In the genomic region with DNA sequence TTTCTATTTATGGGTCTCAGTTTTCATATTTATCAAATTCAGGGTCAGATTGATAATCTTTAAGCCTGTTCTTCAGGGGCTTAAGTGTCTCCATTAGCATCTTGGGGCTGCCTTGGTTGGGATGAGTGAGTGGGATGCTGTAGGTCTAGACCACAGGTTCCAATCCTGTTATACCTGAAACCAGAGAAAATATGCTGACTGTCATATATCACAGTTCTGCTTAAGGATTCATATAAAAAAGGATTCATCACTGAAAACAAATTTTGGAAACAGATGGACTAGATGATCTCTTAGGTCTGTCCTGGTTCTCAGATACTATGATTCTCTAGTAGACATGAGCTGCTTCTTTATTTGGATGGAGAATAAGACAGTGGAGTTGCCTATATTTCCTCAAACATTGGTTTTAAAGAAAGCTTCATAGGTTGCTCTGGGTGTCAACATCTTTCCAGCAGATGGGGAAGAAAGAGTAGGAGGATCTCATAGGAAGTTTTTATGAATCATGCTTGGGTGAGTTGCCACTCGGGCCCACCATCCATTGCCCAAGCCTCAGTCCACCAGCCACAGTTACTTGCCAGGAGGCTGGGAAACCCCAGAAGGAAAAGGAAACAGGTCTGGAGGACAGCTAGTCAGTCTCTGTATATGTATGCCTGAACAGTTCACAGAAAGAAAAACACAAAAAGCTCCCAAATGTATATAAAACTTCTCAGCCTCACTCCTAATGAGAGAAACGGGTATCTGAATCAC, we compare ENCODE assay signal across 8 cellular contexts. TPM values are rescaled to one million over a fixed set of nuclear protein-coding genes. Genes with fewer than 3 reads are reported as not detected.
A peak's percentile ranks its signal among the peaks of the same experiment; 100 is the strongest.
DNase-seq lines count a peak whose midpoint lies in the region; ATAC-seq and TF ChIP-seq lines count a peak whose summit lies in the region.

No MANE protein-coding gene starts in this region.

- ATAC-seq in lung (ENCODE audit: insufficient read depth, low FRiP score): peak; percentile 12
- ATAC-seq in GM18870 (IDR thresholded peaks at IDR 0.05; ENCODE audit: unreplicated experiment): no peak
- no peak for ATAC-seq in GM21737 (IDR thresholded peaks at IDR 0.05; ENCODE audit: unreplicated experiment)
- ATAC-seq in CD4-positive, alpha-beta T cell (ENCODE audit: poor library complexity): no peak

- H3K9ac ChIP-seq in Karpas-422 (ENCODE audit: low read length): no peak overlapping the region

- TF ChIP-seq CTCF in CD14-positive monocyte (IDR thresholded peaks at IDR 0.05) (no peak), ascending aorta (IDR thresholded peaks at IDR 0.05) (no peak), lung (IDR thresholded peaks at IDR 0.05; ENCODE audit: control extremely low read depth, extremely low read depth) (no peak), nephron progenitor cell (IDR thresholded peaks at IDR 0.05) (no peak)
- no peak for TF ChIP-seq CTCF in CD4-positive, alpha-beta T cell (IDR thresholded peaks at IDR 0.05)

- WGBS in lung, 2 donors: 52 to 56% methylated on average over 2 of the region's 2 CpGs

- H3K27me3 Mint-ChIP-seq in CD14-positive monocyte (ENCODE audit: low read depth in 3 of 3): peaks cover 0 to 1% (median 0%) of the 10 kb centered on the region in 3 donors
- no peaks in the 10 kb centered on the region for H3K27me3 Mint-ChIP-seq in nephron progenitor cell (ENCODE audit: low read depth, poor library complexity)
- H3K27me3 Mint-ChIP-seq in CD4-positive, alpha-beta T cell: no peaks in the 10 kb centered on the region

- CTCF ChIA-PET in CD4-positive, alpha-beta T cell (lab: Charles Lee): interaction anchor here (1.2 kb wide), 1 partner anchor 199 kb away, joined by 5 read pairs; a partner anchor contains a TSS

- H3K27ac Mint-ChIP-seq in CD14-positive monocyte: peak overlapping the region; percentile 90 to 96 (median 94)
- H3K27ac Mint-ChIP-seq in nephron progenitor cell: no peak overlapping the region
- no peak overlapping the region for H3K27ac Mint-ChIP-seq in CD4-positive, alpha-beta T cell

- DNase-seq in CD14-positive monocyte (ENCODE audit: low spot score): peak; percentile 64
- peak; percentile 11 for DNase-seq in Karpas-422
- no peak for DNase-seq in ascending aorta (ENCODE audit: low spot score in 2 of 2)
- no peak for DNase-seq in lung (ENCODE audit: low spot score)
- no peak for DNase-seq in nephron progenitor cell
- DNase-seq in CD4-positive, alpha-beta T cell: no peak

- no peaks in the 10 kb centered on the region for H3K27me3 ChIP-seq in Karpas-422 (ENCODE audit: low read length)
- no peaks in the 10 kb centered on the region for H3K27me3 ChIP-seq in ascending aorta
- H3K27me3 ChIP-seq in lung (ENCODE audit: control insufficient read depth, insufficient read depth): no peaks in the 10 kb centered on the region
- no peaks in the 10 kb centered on the region for H3K27me3 ChIP-seq in CD4-positive, alpha-beta T cell (ENCODE audit: control insufficient read depth, insufficient read depth, low read length)

- H3K4me2 ChIP-seq in Karpas-422 (ENCODE audit: low read depth, low read length, poor library complexity, severe bottlenecking): no peak overlapping the region

- POLR2A ChIA-PET in CD4-positive, alpha-beta T cell (lab: Charles Lee): interaction anchor here (1.2 kb wide), 1 partner anchor 199 kb away, joined by 4 read pairs; a partner anchor contains a TSS

- H3K4me1 ChIP-seq in Karpas-422 (ENCODE audit: low read length) (peaks cover 4% of the 10 kb centered on the region; the same call in 1 of the 2 replicates), ascending aorta (peaks cover 0 to 10% of the 10 kb centered on the region in 2 donors), lung (ENCODE audit: control insufficient read depth in 2 of 2, insufficient read depth in 2 of 2, low read length in 2 of 2) (peaks cover 0 to 2% of the 10 kb centered on the region in 2 donors)

- H3K9me2 ChIP-seq in Karpas-422 (replicated peaks; ENCODE audit: insufficient read depth, low read length): no peaks in the 10 kb centered on the region

- no peaks in the 10 kb centered on the region for H3K79me2 ChIP-seq in Karpas-422 (ENCODE audit: low read length)

- H3K4me3 Mint-ChIP-seq in CD14-positive monocyte (no peak overlapping the region), nephron progenitor cell (no peak overlapping the region)
- H3K4me3 Mint-ChIP-seq in CD4-positive, alpha-beta T cell: no peak overlapping the region

- H3K27ac ChIP-seq in Karpas-422 (ENCODE audit: low read length): no peak overlapping the region
- H3K27ac ChIP-seq in ascending aorta: peak overlapping the region; percentile 60 to 73
- no peak overlapping the region for H3K27ac ChIP-seq in lung (ENCODE audit: low read depth in 1 of 2, low read length in 1 of 2)
- no peak overlapping the region for H3K27ac ChIP-seq in CD4-positive, alpha-beta T cell (ENCODE audit: low read depth, low read length)

- H2AFZ ChIP-seq in Karpas-422 (ENCODE audit: low read length): no peak overlapping the region

- no peaks in the 10 kb centered on the region for H4K20me1 ChIP-seq in Karpas-422 (ENCODE audit: insufficient read depth, low read depth, low read length)

- H3K9me3 ChIP-seq in Karpas-422 (ENCODE audit: low read length) (no peaks in the 10 kb centered on the region), ascending aorta (no peaks in the 10 kb centered on the region), lung (ENCODE audit: control insufficient read depth in 2 of 2, insufficient read depth in 1 of 2, low read length in 1 of 2) (no peaks in the 10 kb centered on the region)
- H3K9me3 ChIP-seq in CD4-positive, alpha-beta T cell (ENCODE audit: control insufficient read depth, low read length): no peaks in the 10 kb centered on the region

- H3K9me3 Mint-ChIP-seq in CD14-positive monocyte (peaks cover 0 to 6% (median 0%) of the 10 kb centered on the region in 7 donors), nephron progenitor cell (peaks cover 6% of the 10 kb centered on the region)
- no peaks in the 10 kb centered on the region for H3K9me3 Mint-ChIP-seq in CD4-positive, alpha-beta T cell

- H3K36me3 ChIP-seq in Karpas-422 (ENCODE audit: insufficient read depth, low read length) (no peaks in the 10 kb centered on the region), ascending aorta (peaks cover 39 to 67% of the 10 kb centered on the region in 2 donors), lung (ENCODE audit: control insufficient read depth in 2 of 2, insufficient read depth in 2 of 2, low read length in 2 of 2) (peaks cover 14 to 22% of the 10 kb centered on the region in 2 donors)

- H3K36me3 Mint-ChIP-seq in CD14-positive monocyte (peaks cover 85% of the 10 kb centered on the region in 2 donors), nephron progenitor cell (ENCODE audit: low read depth) (no peaks in the 10 kb centered on the region)
- H3K36me3 Mint-ChIP-seq in CD4-positive, alpha-beta T cell (ENCODE audit: low read depth): peaks cover 81% of the 10 kb centered on the region

- H3K4me3 ChIP-seq in Karpas-422 (ENCODE audit: low read length) (no peak overlapping the region), ascending aorta (no peak overlapping the region), lung (no peak overlapping the region)

- H3K4me1 Mint-ChIP-seq in CD14-positive monocyte (peaks cover 24% of the 10 kb centered on the region), nephron progenitor cell (no peaks in the 10 kb centered on the region)
- H3K4me1 Mint-ChIP-seq in CD4-positive, alpha-beta T cell (ENCODE audit: low read depth): peaks cover 13% of the 10 kb centered on the region

- intact Hi-C loops in CD14-positive monocyte (cut with micrococcal nuclease): loop anchor here in 1 of 2 donors (5.0 kb wide), 1 partner anchor 199 kb away; a partner anchor contains a TSS
- intact Hi-C loops in ascending aorta (cut with DNase I): no loop called here
- intact Hi-C loops in CD4-positive, alpha-beta T cell (cut with DNase I, micrococcal nuclease): no loop called here

RNA-seq across cellular contexts. Expression of a gene that starts 42.9 kb away (rescaled TPM):
- polyA plus RNA-seq in CD14-positive monocyte (1 to 10 TPM; 1.2 to 1.6 TPM), lung (1 to 10 TPM; 8.4 to 9.6 TPM)
- not detected in 2 replicates for total RNA-seq in Karpas-422 (2014; rRNA removed; shearing (Covaris generic); ENCODE audit: low replicate concordance)
- total RNA-seq in ascending aorta (not detected), lung (10 to 100 TPM; 15.0 to 23.4 TPM)
- under 1 TPM; 0.45 to 0.49 TPM for total RNA-seq in CD4-positive, alpha-beta T cell

Comparison
In these comparisons a context has a peak if more than half of its experiments do, and no peak if none do; other contexts are left out.
1. DNase-seq: peak in CD14-positive monocyte (single experiment) and Karpas-422 (single experiment); none in ascending aorta (0 of 2), lung (single experiment), nephron progenitor cell (single experiment) and CD4-positive, alpha-beta T cell (0 of 10).
2. H3K27ac Mint-ChIP-seq: peak in CD14-positive monocyte (7 of 7); none in nephron progenitor cell (single experiment) and CD4-positive, alpha-beta T cell (single experiment).
3. H3K27ac ChIP-seq: peak in ascending aorta (2 of 2); none in Karpas-422 (single experiment), lung (0 of 2) and CD4-positive, alpha-beta T cell (single experiment).
4. RNA of a gene that starts 42.9 kb away (total RNA-seq): 15.0 to 23.4 TPM in lung; 0.45 to 0.49 TPM in CD4-positive, alpha-beta T cell, not detected in ascending aorta (single experiment) and not detected in Karpas-422; every median in the first group is over 10 times any median in the second.